Comparison of ENCODE assay signal across 8 cellular contexts in the genomic region with DNA sequence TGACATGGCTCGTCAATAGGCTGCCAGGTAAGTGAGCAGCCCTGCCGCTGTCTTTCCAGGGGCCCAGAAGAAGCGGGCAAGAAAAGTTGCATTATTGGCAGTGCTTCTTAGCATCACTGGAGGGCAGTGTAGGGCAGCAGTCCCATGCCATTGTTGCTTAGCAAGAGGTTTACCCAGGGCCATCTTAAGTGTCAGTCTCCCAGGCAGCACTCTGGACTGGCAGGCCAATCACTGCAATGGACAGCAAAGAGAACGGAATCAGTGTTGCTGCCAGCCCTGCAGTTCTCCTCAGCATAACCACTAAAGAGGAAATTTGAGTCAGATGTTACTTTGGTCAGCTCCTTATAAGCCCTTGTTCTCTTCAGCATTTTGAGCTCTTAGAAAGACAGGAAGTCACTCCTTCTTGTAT. TPM values are rescaled to one million over a fixed set of nuclear protein-coding genes. Genes with fewer than 3 reads are reported as not detected.
DNase-seq lines count a peak whose midpoint lies in the region; ATAC-seq, FAIRE-seq and TF ChIP-seq lines count a peak whose summit lies in the region.

No MANE protein-coding gene starts in this region.

- intact Hi-C loops in Panc1 (cut with micrococcal nuclease; ENCODE audit: unreplicated experiment) = no loop called here
- intact Hi-C loops in endothelial cell of umbilical vein (cut with micrococcal nuclease) = no loop called here

- H3K4me3 Mint-ChIP-seq in activated naive CD4-positive, alpha-beta T cell treated with anti-CD3 and anti-CD28 coated beads, Interleukin-2, amount 10 ng/mL, durations not matched to agents 7 days and 5 days = no peak overlapping the region
- H3K4me3 Mint-ChIP-seq in naive B cell = no peak overlapping the region

- H3K27ac ChIP-seq in Panc1 (ENCODE audit: low read length) = no peak overlapping the region
- no peak overlapping the region for H3K27ac ChIP-seq in endothelial cell of umbilical vein (ENCODE audit: insufficient read depth, low read depth, low read length)

- no peak overlapping the region for H3K4me2 ChIP-seq in endothelial cell of umbilical vein (ENCODE audit: insufficient read depth, low read length)

- H3K27me3 Mint-ChIP-seq in activated naive CD4-positive, alpha-beta T cell treated with anti-CD3 and anti-CD28 coated beads, Interleukin-2, amount 10 ng/mL, durations not matched to agents 7 days and 5 days = no peaks in the 10 kb centered on the region
- no peaks in the 10 kb centered on the region for H3K27me3 Mint-ChIP-seq in naive B cell

- H3K36me3 ChIP-seq in Panc1 (ENCODE audit: control insufficient read depth, insufficient read depth, low read length) (peaks cover 66% of the 10 kb centered on the region), endothelial cell of umbilical vein (ENCODE audit: control insufficient read depth in 2 of 2, extremely low read depth in 1 of 2, insufficient read depth in 2 of 2, low read length in 2 of 2) (peaks cover 70 to 71% of the 10 kb centered on the region in 2 experiments)

- H3K27ac Mint-ChIP-seq in activated naive CD4-positive, alpha-beta T cell treated with anti-CD3 and anti-CD28 coated beads, Interleukin-2, amount 10 ng/mL, durations not matched to agents 7 days and 5 days = peak overlapping the region; percentile 85
- peak overlapping the region in 3 of 6 donors; percentile 51 to 76 (median 74) for H3K27ac Mint-ChIP-seq in naive B cell

- H4K20me1 ChIP-seq in endothelial cell of umbilical vein (replicated peaks; ENCODE audit: control insufficient read depth, extremely low read depth, insufficient read depth, low read length) = no peaks in the 10 kb centered on the region

- CTCF ChIA-PET in activated naive CD4-positive, alpha-beta T cell treated with anti-CD3 and anti-CD28 coated beads, Interleukin-2, amount 10 ng/mL, durations not matched to agents 7 days and 5 days (lab: Charles Lee) = interaction anchor here (0.8 to 5.3 kb wide), 13 partner anchors 10 to 171 kb away, joined by 3 to 36 read pairs (median 4); no protein-coding TSS in a partner anchor
- CTCF ChIA-PET in Panc1 (lab: Charles Lee) = no interaction called here
- CTCF ChIA-PET in endothelial cell of umbilical vein (lab: Charles Lee) = interaction anchor here (1.3 to 2.8 kb wide), 5 partner anchors 10 to 130 kb away, joined by 3 to 30 read pairs (median 6); no protein-coding TSS in a partner anchor

- peaks cover 90% of the 10 kb centered on the region for H3K36me3 Mint-ChIP-seq in activated naive CD4-positive, alpha-beta T cell treated with anti-CD3 and anti-CD28 coated beads, Interleukin-2, amount 10 ng/mL, durations not matched to agents 7 days and 5 days
- peaks cover 22 to 42% of the 10 kb centered on the region in 2 donors for H3K36me3 Mint-ChIP-seq in naive B cell

- no peaks in the 10 kb centered on the region for H3K27me3 ChIP-seq in Panc1 (ENCODE audit: control insufficient read depth, insufficient read depth, low read length)
- H3K27me3 ChIP-seq in endothelial cell of umbilical vein (ENCODE audit: control insufficient read depth in 2 of 2, insufficient read depth in 2 of 2, low read length in 2 of 2) = no peaks in the 10 kb centered on the region

- FAIRE-seq in endothelial cell of umbilical vein (lab: Jason Lieb, UNC) = peak; percentile 83

- H3K4me1 ChIP-seq in Panc1 (ENCODE audit: control insufficient read depth, insufficient read depth, low read length) = no peaks in the 10 kb centered on the region
- no peaks in the 10 kb centered on the region for H3K4me1 ChIP-seq in endothelial cell of umbilical vein (ENCODE audit: control insufficient read depth, extremely low read depth, insufficient read depth, low read length)

- peaks cover 52% of the 10 kb centered on the region for H3K4me1 Mint-ChIP-seq in activated naive CD4-positive, alpha-beta T cell treated with anti-CD3 and anti-CD28 coated beads, Interleukin-2, amount 10 ng/mL, durations not matched to agents 7 days and 5 days
- H3K4me1 Mint-ChIP-seq in naive B cell = peaks cover 7 to 22% (median 16%) of the 10 kb centered on the region in 3 donors

- no peak for TF ChIP-seq POLR2A in endothelial cell of umbilical vein (IDR thresholded peaks at IDR 0.05; ENCODE audit: low read depth, low read length)

- no peak overlapping the region for H2AFZ ChIP-seq in endothelial cell of umbilical vein (ENCODE audit: low read depth, low read length)

- no peak overlapping the region for H3K9ac ChIP-seq in endothelial cell of umbilical vein (replicated peaks; ENCODE audit: extremely low read depth, insufficient read depth, low read length)

- H3K9me3 Mint-ChIP-seq in activated naive CD4-positive, alpha-beta T cell treated with anti-CD3 and anti-CD28 coated beads, Interleukin-2, amount 10 ng/mL, durations not matched to agents 7 days and 5 days = no peaks in the 10 kb centered on the region
- no peaks in the 10 kb centered on the region for H3K9me3 Mint-ChIP-seq in naive B cell

- TF ChIP-seq CTCF in Panc1 (IDR thresholded peaks at IDR 0.05) (peak; percentile 73), endothelial cell of umbilical vein (IDR thresholded peaks at IDR 0.05; ENCODE audit: extremely low read depth in 1 of 2, insufficient read depth in 1 of 2, low read depth in 1 of 2, low read length in 2 of 2) (peak; percentile 20 to 47)

- in situ Hi-C loops in Panc1 (cut with HindIII; ENCODE audit: low pct_unique_long_range_greater_than_20kb, low sequenced_read_pairs) = no loop called here

- no peaks in the 10 kb centered on the region for H3K79me2 ChIP-seq in endothelial cell of umbilical vein (ENCODE audit: control insufficient read depth, insufficient read depth, low read length)

- BruUV-seq in Panc1 (replicated peaks; lab: Mats Ljungman, UMichigan) (no TSS peak), endothelial cell of umbilical vein (replicated peaks; lab: Mats Ljungman, UMichigan) (no TSS peak)

- POLR2A ChIA-PET in Panc1 (lab: Charles Lee) (interaction anchor here (0.6 kb wide), 1 partner anchor 103 kb away, joined by 11 read pairs; no protein-coding TSS in a partner anchor), endothelial cell of umbilical vein (lab: Charles Lee) (interaction anchor here (1.0 kb wide), 1 partner anchor 9 kb away, joined by 3 read pairs; no protein-coding TSS in a partner anchor)

- no peaks in the 10 kb centered on the region for H3K9me3 ChIP-seq in Panc1 (ENCODE audit: control insufficient read depth, insufficient read depth, low read depth, low read length)
- no peaks in the 10 kb centered on the region for H3K9me3 ChIP-seq in endothelial cell of umbilical vein (replicated peaks; ENCODE audit: control insufficient read depth, insufficient read depth, low read length)

- no peaks in the 10 kb centered on the region for H3K9me1 ChIP-seq in endothelial cell of umbilical vein (replicated peaks; ENCODE audit: control insufficient read depth, extremely low read depth, insufficient read depth, low read length)

- peak; percentile 63 for ATAC-seq in Panc1
- ATAC-seq in naive B cell (ENCODE audit: low read depth in 2 of 2) = peak; percentile 57 to 68
- no peak for ATAC-seq in GM19035 (IDR thresholded peaks at IDR 0.05; ENCODE audit: unreplicated experiment)
- no peak for ATAC-seq in GM21515 (IDR thresholded peaks at IDR 0.05; ENCODE audit: unreplicated experiment)

- dilution Hi-C loops in endothelial cell of umbilical vein (cut with MboI; ENCODE audit: extremely low pct_ligation_motif_present, low sequenced_read_pairs) = no loop called here

- peak; percentile 64 for DNase-seq in activated naive CD4-positive, alpha-beta T cell treated with anti-CD3 and anti-CD28 coated beads, Interleukin-2, amount 10 ng/mL, durations not matched to agents 7 days and 5 days
- DNase-seq in activated naive CD4-positive, alpha-beta T cell treated with anti-CD3 and anti-CD28 coated beads, Interleukin-2, amount 50 U/mL, for 16 hours = no peak
- DNase-seq in Panc1 (ENCODE audit: low read depth, low spot score) (no peak), endothelial cell of umbilical vein (ENCODE audit: low read depth, low spot score) (peak; percentile 44), naive B cell (no peak), OCI-M2 (lab: John Stamatoyannopoulos, UW; ENCODE audit: unreplicated experiment) (no peak)

- H3K4me3 ChIP-seq in Panc1 (ENCODE audit: low read depth in 2 of 2, low read length in 2 of 2) (no peak overlapping the region), endothelial cell of umbilical vein (replicated peaks in 1 of 3; ENCODE audit: insufficient read depth in 1 of 3, low read depth in 1 of 3, low read length in 3 of 3) (no peak overlapping the region)

RNA-seq across cellular contexts. Expression of a gene that starts 13.4 kb away (rescaled TPM):
- total RNA-seq in Panc1 (2021; ENCODE audit: unreplicated experiment) (103 TPM), endothelial cell of umbilical vein (62.3 and 66.9 TPM in 2 replicates)
- polyA plus RNA-seq in Panc1 (2012; ENCODE audit: insufficient read length) = 192 TPM
- polyA plus RNA-seq in endothelial cell of umbilical vein (57.9 and 73.1 TPM in 2 replicates), naive B cell (ENCODE audit: low read depth in 6 of 6) (10 to 100 TPM; 17.9 to 63.4 (median 31.7) TPM)
- 41.3 and 53.7 TPM in 2 replicates for polyA plus RNA-seq in endothelial cell of umbilical vein (2011; cell fraction: cytosol; rRNA removed)
- polyA plus RNA-seq in endothelial cell of umbilical vein (2011; cell fraction: nucleus; rRNA removed) = 132 and 162 TPM in 2 replicates
- 41.3 and 55.6 TPM in 2 replicates for polyA plus RNA-seq in endothelial cell of umbilical vein (2012)
- polyA minus RNA-seq in endothelial cell of umbilical vein = 30.8 and 39.9 TPM in 2 replicates
- polyA minus RNA-seq in endothelial cell of umbilical vein (2011; cell fraction: cytosol; rRNA and poly(A)+ RNA removed) = 52.9 TPM
- 38.1 and 49.4 TPM in 2 replicates for polyA minus RNA-seq in endothelial cell of umbilical vein (2011; cell fraction: nucleus; rRNA and poly(A)+ RNA removed)

RNA-seq across cellular contexts. Expression of a gene that starts 36.3 kb away (rescaled TPM):
- total RNA-seq in Panc1 (2021; ENCODE audit: unreplicated experiment) (76.5 TPM), endothelial cell of umbilical vein (57.5 and 69.6 TPM in 2 replicates)
- polyA plus RNA-seq in Panc1 (2012; ENCODE audit: insufficient read length) = 55.6 TPM
- polyA plus RNA-seq in endothelial cell of umbilical vein (43.5 and 51.2 TPM in 2 replicates), naive B cell (ENCODE audit: low read depth in 6 of 6) (10 to 100 TPM in 2 of 6 donors, 1 to 10 TPM in 4; 3.5 to 18.4 (median 8.4) TPM)
- polyA plus RNA-seq in endothelial cell of umbilical vein (2011; cell fraction: cytosol; rRNA removed) = 23.3 and 32.6 TPM in 2 replicates
- polyA plus RNA-seq in endothelial cell of umbilical vein (2011; cell fraction: nucleus; rRNA removed) = 110 TPM in 2 replicates
- 18.1 and 22.7 TPM in 2 replicates for polyA plus RNA-seq in endothelial cell of umbilical vein (2012)
- polyA minus RNA-seq in endothelial cell of umbilical vein = 22.4 and 23.7 TPM in 2 replicates
- polyA minus RNA-seq in endothelial cell of umbilical vein (2011; cell fraction: cytosol; rRNA and poly(A)+ RNA removed) = 12.2 TPM
- polyA minus RNA-seq in endothelial cell of umbilical vein (2011; cell fraction: nucleus; rRNA and poly(A)+ RNA removed) = 36.1 and 50.4 TPM in 2 replicates

RNA-seq across cellular contexts. Expression of a gene that starts 50.5 kb away (rescaled TPM):
- total RNA-seq in Panc1 (2021; ENCODE audit: unreplicated experiment) = 79.8 TPM
- 82.6 TPM for polyA plus RNA-seq in Panc1 (2012; ENCODE audit: insufficient read length)
- total RNA-seq in endothelial cell of umbilical vein = 16.5 and 22.5 TPM in 2 replicates
- 14.3 and 16.4 TPM in 2 replicates for polyA plus RNA-seq in endothelial cell of umbilical vein
- polyA plus RNA-seq in endothelial cell of umbilical vein (2011; cell fraction: cytosol; rRNA removed) = 6.1 and 9.0 TPM in 2 replicates
- polyA plus RNA-seq in endothelial cell of umbilical vein (2011; cell fraction: nucleus; rRNA removed) = 44.3 and 57.9 TPM in 2 replicates
- polyA plus RNA-seq in endothelial cell of umbilical vein (2012) = 15.7 and 20.8 TPM in 2 replicates
- polyA minus RNA-seq in endothelial cell of umbilical vein = 5.8 and 9.4 TPM in 2 replicates
- 15.0 TPM for polyA minus RNA-seq in endothelial cell of umbilical vein (2011; cell fraction: cytosol; rRNA and poly(A)+ RNA removed)
- polyA minus RNA-seq in endothelial cell of umbilical vein (2011; cell fraction: nucleus; rRNA and poly(A)+ RNA removed) = 5.3 and 12.8 TPM in 2 replicates
- polyA plus RNA-seq in naive B cell (ENCODE audit: low read depth in 6 of 6) = under 1 TPM in 1 of 6 donors, not detected in 5; 0.18 TPM

Comparison
In these comparisons a context has a peak if more than half of its experiments do, and no peak if none do; other contexts are left out.
1. DNase-seq: peak in activated naive CD4-positive, alpha-beta T cell treated with anti-CD3 and anti-CD28 coated beads, Interleukin-2, amount 10 ng/mL, durations not matched to agents 7 days and 5 days (single experiment) and endothelial cell of umbilical vein (single experiment); none in activated naive CD4-positive, alpha-beta T cell treated with anti-CD3 and anti-CD28 coated beads, Interleukin-2, amount 50 U/mL, for 16 hours (single experiment), Panc1 (single experiment), naive B cell (single experiment) and OCI-M2 (single experiment).
2. ATAC-seq: peak in Panc1 (single experiment) and naive B cell (2 of 2); none in GM19035 (single experiment) and GM21515 (single experiment).